Comparison of ENCODE assay signal across 17 cellular contexts in genomic region chr1:235404190-235404589, GRCh38. TPM values are rescaled to one million over a fixed set of nuclear protein-coding genes. Genes with fewer than 3 reads are reported as not detected.
DNase-seq lines count a peak whose midpoint lies in the region; ATAC-seq and TF ChIP-seq lines count a peak whose summit lies in the region.
"Had no signal": no experiment of that assay in that cellular context is flagged by ENCODE, and none has a peak within 500 bp of the region (broad histone marks: within the 10 kb centered on the region; RNA-seq: fewer than 3 reads in every experiment).

No MANE protein-coding gene starts in this region.

- no peak for TF ChIP-seq POLR2A in breast epithelium (IDR thresholded peaks at IDR 0.05)
- no peak for TF ChIP-seq POLR2A in heart left ventricle (IDR thresholded peaks at IDR 0.05)

- CTCF ChIA-PET in MCF 10A (lab: Yijun Ruan, JAX) = interaction anchor here (0.6 to 5.7 kb wide), 8 partner anchors 8 to 307 kb away, joined by 3 to 54 read pairs (median 3); partner anchors contain the start of gene TBCE

- intact Hi-C loops in MCF 10A (cut with micrococcal nuclease) (no loop called here), breast epithelium (cut with DNase I; ENCODE audit: low total_unique reads) (no loop called here), sciatic nerve (cut with DNase I) (no loop called here), heart left ventricle (cut with DNase I) (loop anchor here in 1 of 10 donors (10.0 kb wide), 1 partner anchor 69 kb away; no protein-coding TSS in a partner anchor)

- no peak overlapping the region for H3K4me3 Mint-ChIP-seq in MCF 10A (ENCODE audit: unreplicated experiment)
- H3K4me3 Mint-ChIP-seq: activated T-cell treated with anti-CD3 and anti-CD28 coated beads, Interleukin-2, amount 50 U/mL, for 4 hours had no signal

- WGBS in heart left ventricle, 4 donors = 90 to 96% (median 94%) methylated on average over 5 of the region's 5 CpGs

- H3K27me3 ChIP-seq in breast epithelium (no peaks in the 10 kb centered on the region), adipocyte (replicated peaks; ENCODE audit: control insufficient read depth, insufficient read depth, low read length) (no peaks in the 10 kb centered on the region), heart left ventricle (no peaks in the 10 kb centered on the region)
- H3K27me3 ChIP-seq: SJCRH30 had no signal

- peak; percentile 90 for DNase-seq in MCF 10A (ENCODE audit: unreplicated experiment)
- DNase-seq in breast epithelium (ENCODE audit: low spot score in 2 of 2) = no peak
- DNase-seq in adipocyte (ENCODE audit: low read depth) = peak; percentile 25
- peak; percentile 80 for DNase-seq in kidney tubule cell (ENCODE audit: low spot score)
- no peak for DNase-seq in sciatic nerve (ENCODE audit: low spot score)
- DNase-seq in cerebellum (ENCODE audit: low spot score) = no peak
- DNase-seq in amniotic stem cell (lab: John Stamatoyannopoulos, UW) = no peak
- DNase-seq in heart left ventricle = no peak
- DNase-seq: activated CD4-positive, alpha-beta T cell treated with anti-CD3 and anti-CD28 coated beads for 48 hours; activated T-cell treated with anti-CD3 and anti-CD28 coated beads, Interleukin-2, amount 50 U/mL, for 4 hours; DND-41; HCEC 1CT; islet precursor cell; NCI-H1092 treated with DMSO at 0.1 percent for 48 hours; occipital lobe; SJCRH30; stimulated activated CD4-positive, alpha-beta T cell treated with anti-CD3 and anti-CD28 coated beads, Interleukin-4, amount 100 ng/mL, for 4 hours had no signal

- H3K4me1 ChIP-seq in breast epithelium (no peaks in the 10 kb centered on the region), adipocyte (ENCODE audit: control insufficient read depth, insufficient read depth, low read length) (peaks cover 15% of the 10 kb centered on the region), heart left ventricle (peaks cover 0 to 8% (median 1%) of the 10 kb centered on the region in 12 donors)

- no TSS peak for BruUV-seq in MCF 10A (replicated peaks; lab: Mats Ljungman, UMichigan)

- H3K36me3 ChIP-seq in breast epithelium = no peaks in the 10 kb centered on the region
- H3K36me3 ChIP-seq in adipocyte (ENCODE audit: control insufficient read depth, insufficient read depth, low read length, severe bottlenecking) = no peaks in the 10 kb centered on the region
- H3K36me3 ChIP-seq in heart left ventricle = peaks cover 0 to 20% (median 12%) of the 10 kb centered on the region in 9 donors

- H3K9me3 ChIP-seq in breast epithelium (no peaks in the 10 kb centered on the region), adipocyte (ENCODE audit: control insufficient read depth, low read length) (no peaks in the 10 kb centered on the region), heart left ventricle (no peaks in the 10 kb centered on the region)
- H3K9me3 ChIP-seq: SJCRH30 had no signal

- no peaks in the 10 kb centered on the region for H3K9me3 Mint-ChIP-seq in MCF 10A (ENCODE audit: unreplicated experiment)
- H3K9me3 Mint-ChIP-seq: activated T-cell treated with anti-CD3 and anti-CD28 coated beads, Interleukin-2, amount 50 U/mL, for 4 hours had no signal

- POLR2A ChIA-PET in MCF 10A (lab: Yijun Ruan, JAX) = interaction anchor here (0.6 to 1.4 kb wide), 4 partner anchors 10 to 158 kb away, joined by 4 to 5 read pairs (median 4); partner anchors contain the start of gene TBCE

- H3K4me1 Mint-ChIP-seq in MCF 10A (ENCODE audit: insufficient read depth, unreplicated experiment) = peaks cover 38% of the 10 kb centered on the region

- H3K36me3 Mint-ChIP-seq in MCF 10A (ENCODE audit: insufficient read depth, unreplicated experiment) = peaks cover 27% of the 10 kb centered on the region

- H3K4me3 ChIP-seq in breast epithelium (no peak overlapping the region), adipocyte (ENCODE audit: low read length) (no peak overlapping the region), heart left ventricle (no peak overlapping the region)
- H3K4me3 ChIP-seq: SJCRH30 had no signal

- peak overlapping the region; percentile 29 for H3K27ac Mint-ChIP-seq in MCF 10A (ENCODE audit: low read depth, unreplicated experiment)

- TF ChIP-seq CTCF in MCF 10A (IDR thresholded peaks at IDR 0.05; ENCODE audit: unreplicated experiment) (no peak), breast epithelium (IDR thresholded peaks at IDR 0.05) (no peak), heart left ventricle (IDR thresholded peaks at IDR 0.05) (no peak)

- no peak overlapping the region for H3K9ac ChIP-seq in adipocyte (ENCODE audit: low read length)

- ATAC-seq in sciatic nerve = no peak
- ATAC-seq in heart left ventricle = no peak
- ATAC-seq: activated T-cell treated with anti-CD3 and anti-CD28 coated beads, Interleukin-2, amount 50 U/mL, for 4 hours had no signal

- H3K27ac ChIP-seq in breast epithelium = no peak overlapping the region
- no peak overlapping the region for H3K27ac ChIP-seq in heart left ventricle
- H3K27ac ChIP-seq: SJCRH30 had no signal

- no peaks in the 10 kb centered on the region for H3K27me3 Mint-ChIP-seq in MCF 10A (ENCODE audit: insufficient read depth, unreplicated experiment)

RNA-seq across cellular contexts. Expression of gene TBCE, which starts 37.0 kb away (rescaled TPM):
- total RNA-seq in MCF 10A (2022) (45.6 and 52.5 TPM in 2 replicates), breast epithelium (10 to 100 TPM; 13.3 to 21.2 (median 19.7) TPM), sciatic nerve (27.9 TPM), cerebellum (39.1 TPM), heart left ventricle (10 to 100 TPM; 15.2 to 23.2 (median 18.0) TPM)
- polyA plus RNA-seq in heart left ventricle = 10 to 100 TPM; 22.3 to 39.5 TPM

Comparison
In these comparisons a context has a peak if more than half of its experiments do, and no peak if none do; other contexts are left out.
1. DNase-seq: peak in MCF 10A (single experiment), adipocyte (single experiment) and kidney tubule cell (single experiment); none in breast epithelium (0 of 2), sciatic nerve (single experiment), cerebellum (single experiment), amniotic stem cell (single experiment) and heart left ventricle (0 of 5).